Comparison of ENCODE assay signal across 6 cellular contexts in genomic region chr1:149237515-149237914, GRCh38.
DNase-seq lines count a peak whose midpoint lies in the region; ATAC-seq, FAIRE-seq and TF ChIP-seq lines count a peak whose summit lies in the region.
"Not testable (repeated sequence)": the region's sequence is repeated elsewhere in the genome, so short reads cannot be mapped to it uniquely, and the experiment has no call there.

No MANE protein-coding gene starts in this region.

- CTCF ChIA-PET in activated CD8-positive, alpha-beta T cell treated with anti-CD3 and anti-CD28 coated beads for 36 hours (lab: Charles Lee); K562 (lab: Yijun Ruan, JAX; ENCODE audit: low intra/inter-chr PET ratio): not testable (repeated sequence)

- 0% methylated on average over 2 of the region's 4 CpGs for WGBS in K562 (ENCODE audit: insufficient coverage, low coverage, missing lambda C conversion rate)
- WGBS in heart right ventricle, 2 donors, result 64 to 73% methylated on average over 2 of the region's 4 CpGs
- 36 to 54% (median 53%) methylated on average over 2 of the region's 4 CpGs for WGBS in psoas muscle, 3 donors
- WGBS in aorta, 2 donors, result 95 to 100% methylated on average over 2 of the region's 4 CpGs

- H3K9me1 ChIP-seq in K562 (ENCODE audit: control insufficient read depth, insufficient read depth, low read length), result not testable (repeated sequence)

- not testable (repeated sequence) for H3K36me3 Mint-ChIP-seq in activated CD8-positive, alpha-beta T cell treated with anti-CD3 and anti-CD28 coated beads for 36 hours (ENCODE audit: low read depth)

- peak; percentile 46 for FAIRE-seq in K562 (lab: Jason Lieb, UNC)

- not testable (repeated sequence) for H3K27ac Mint-ChIP-seq in activated CD8-positive, alpha-beta T cell treated with anti-CD3 and anti-CD28 coated beads for 36 hours

- peaks cover 12% of the 10 kb centered on the region for H3K79me2 ChIP-seq in K562 (ENCODE audit: control insufficient read depth, insufficient read depth, low read length)

- H3K9ac ChIP-seq in K562 (ENCODE audit: insufficient read depth in 1 of 2, low read depth in 2 of 2, low read length in 2 of 2), result not testable (repeated sequence)

- in situ Hi-C loops in K562 (cut with MboI), result not testable (repeated sequence)

- not testable (repeated sequence) for H3K27ac ChIP-seq in K562 (ENCODE audit: extremely low read depth, low read depth, low read length); aorta (ENCODE audit: low read depth in 1 of 2, low read length in 2 of 2)
- H3K27ac ChIP-seq in heart right ventricle (peak overlapping the region in 3 of 10 donors; percentile 31 to 80 (median 62)), right atrium auricular region (peak overlapping the region; percentile 59 to 61), psoas muscle (peak overlapping the region; percentile 83)

- peak overlapping the region; percentile 25; the same call in 1 of the 2 replicates for H3K4me3 ChIP-seq in K562
- H3K4me3 ChIP-seq in heart right ventricle, result peak overlapping the region in 8 of 10 donors; percentile 14 to 46 (median 32)
- H3K4me3 ChIP-seq in right atrium auricular region, result peak overlapping the region; percentile 11 to 34
- peak overlapping the region; percentile 62 for H3K4me3 ChIP-seq in psoas muscle
- not testable (repeated sequence) for H3K4me3 ChIP-seq in aorta (ENCODE audit: low read length in 2 of 2)

- not testable (repeated sequence) for H3K4me3 Mint-ChIP-seq in activated CD8-positive, alpha-beta T cell treated with anti-CD3 and anti-CD28 coated beads for 36 hours

- not testable (repeated sequence) for H3K4me1 ChIP-seq in K562 (replicated peaks in 1 of 2; ENCODE audit: control insufficient read depth in 2 of 2, insufficient read depth in 2 of 2, low read length in 2 of 2); heart right ventricle; right atrium auricular region; psoas muscle; aorta (ENCODE audit: control insufficient read depth in 1 of 2, insufficient read depth in 2 of 2, low read length in 2 of 2)

- POLR2A ChIA-PET in activated CD8-positive, alpha-beta T cell treated with anti-CD3 and anti-CD28 coated beads for 36 hours (lab: Charles Lee); K562 (lab: Yijun Ruan, JAX): not testable (repeated sequence)

- H3K9me3 Mint-ChIP-seq in activated CD8-positive, alpha-beta T cell treated with anti-CD3 and anti-CD28 coated beads for 36 hours, result not testable (repeated sequence)

- TF ChIP-seq POLR2A in K562 (conservative IDR thresholded peaks at IDR 0.05), result not testable (repeated sequence)

- H3K27me3 ChIP-seq in K562 (ENCODE audit: control insufficient read depth in 2 of 2, insufficient read depth in 2 of 2, low read length in 2 of 2); heart right ventricle; right atrium auricular region; psoas muscle (ENCODE audit: insufficient read depth in 3 of 3, low read length in 2 of 3); aorta (ENCODE audit: control insufficient read depth in 1 of 2, insufficient read depth in 2 of 2, low read length in 1 of 2): not testable (repeated sequence)

- not testable (repeated sequence) for TF ChIP-seq EP300 in K562 (IDR thresholded peaks at IDR 0.05; ENCODE audit: low read length)

- intact Hi-C loops in activated CD8-positive, alpha-beta T cell treated with anti-CD3 and anti-CD28 coated beads for 36 hours (cut with micrococcal nuclease); K562 (cut with micrococcal nuclease); heart right ventricle (cut with DNase I); psoas muscle (cut with DNase I); aorta (cut with DNase I): not testable (repeated sequence)

- not testable (repeated sequence) for BruUV-seq in K562 (replicated peaks; lab: Mats Ljungman, UMichigan)

- H3K4me2 ChIP-seq in K562 (ENCODE audit: insufficient read depth, low read length), result not testable (repeated sequence)

- not testable (repeated sequence) for H2AFZ ChIP-seq in K562 (ENCODE audit: low read depth, low read length)

- peak; percentile 13 for ATAC-seq in activated CD8-positive, alpha-beta T cell treated with anti-CD3 and anti-CD28 coated beads for 36 hours
- ATAC-seq in K562 (peak; percentile 52), heart right ventricle (peak in 6 of 8 donors; percentile 5 to 42 (median 20)), psoas muscle (peak; percentile 2 to 12 (median 5)), aorta (ENCODE audit: low FRiP score) (peak; percentile 28)

- not testable (repeated sequence) for DNase-seq in activated CD8-positive, alpha-beta T cell treated with anti-CD3 and anti-CD28 coated beads for 36 hours; K562 (ENCODE audit: extremely low read depth in 1 of 4, low spot score in 3 of 4); heart right ventricle; right atrium auricular region (ENCODE audit: low spot score); psoas muscle; aorta

- not testable (repeated sequence) for H3K36me3 ChIP-seq in K562 (ENCODE audit: control insufficient read depth, insufficient read depth, low read length); heart right ventricle; right atrium auricular region; psoas muscle (ENCODE audit: insufficient read depth in 1 of 2, low read depth in 1 of 2); aorta (ENCODE audit: control insufficient read depth in 1 of 2, insufficient read depth in 2 of 2, low read length in 1 of 2)

- H3K27me3 Mint-ChIP-seq in activated CD8-positive, alpha-beta T cell treated with anti-CD3 and anti-CD28 coated beads for 36 hours, result not testable (repeated sequence)

- not testable (repeated sequence) for TF ChIP-seq RAD21 in K562 (CRISPR knock-in tag; conservative IDR thresholded peaks at IDR 0.05 in 1 of 2, IDR thresholded peaks at IDR 0.05 in 1 of 2)

- not testable (repeated sequence) for TF ChIP-seq CTCF in activated CD8-positive, alpha-beta T cell treated with anti-CD3 and anti-CD28 coated beads for 36 hours (IDR thresholded peaks at IDR 0.05); K562 (IDR thresholded peaks at IDR 0.05 in 2 of 3, conservative IDR thresholded peaks at IDR 0.05 in 1 of 3; ENCODE audit: insufficient read depth in 2 of 3, low read depth in 1 of 3, low read length in 3 of 3); heart right ventricle (IDR thresholded peaks at IDR 0.05); right atrium auricular region (IDR thresholded peaks at IDR 0.05); psoas muscle (IDR thresholded peaks at IDR 0.05)

- not testable (repeated sequence) for H3K4me1 Mint-ChIP-seq in activated CD8-positive, alpha-beta T cell treated with anti-CD3 and anti-CD28 coated beads for 36 hours (ENCODE audit: low read depth)

- not testable (repeated sequence) for H4K20me1 ChIP-seq in K562 (replicated peaks; ENCODE audit: control insufficient read depth, insufficient read depth, low read length)

- not testable (repeated sequence) for H3K9me3 ChIP-seq in K562 (replicated peaks; ENCODE audit: control insufficient read depth, insufficient read depth, low read depth, low read length); heart right ventricle; right atrium auricular region; psoas muscle; aorta (ENCODE audit: control insufficient read depth, low read length)
